ENCODE assay signal across 24 cellular contexts in the genomic region with DNA sequence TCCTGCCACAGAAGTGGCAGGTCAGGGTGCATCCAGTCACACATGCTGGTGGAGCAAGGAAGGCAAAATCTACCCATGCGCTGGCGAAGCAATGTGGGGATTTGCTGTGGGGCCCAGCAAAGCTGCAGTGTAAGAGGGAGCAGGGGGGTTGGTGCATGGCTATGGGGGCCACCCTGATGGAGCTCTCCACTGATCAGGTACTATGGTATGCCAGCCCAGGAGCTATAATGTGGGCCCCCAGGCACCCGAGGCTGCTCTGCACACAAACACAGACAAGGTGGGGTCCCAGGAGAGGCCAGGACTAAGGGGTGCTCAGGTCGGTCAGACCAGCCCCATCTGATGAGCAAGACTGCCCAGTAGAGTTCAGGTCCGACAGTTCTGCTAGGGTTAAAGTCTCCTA.
"Had no signal": no experiment of that assay in that cellular context is flagged by ENCODE, and none has a peak within 500 bp of the region (broad histone marks: within the 10 kb centered on the region; RNA-seq: fewer than 3 reads in every experiment).

No MANE protein-coding gene starts in this region.

- ATAC-seq: foreskin keratinocyte; gastroesophageal sphincter; left colon; natural killer cell; pancreas; stimulated activated effector memory CD8-positive, alpha-beta T cell treated with anti-CD3 and anti-CD28 coated beads, Interleukin-12 subunit alpha, Interleukin-12 subunit beta, amount 100 ng/mL, for 72 hours had no signal

- H3K4me1 ChIP-seq: foreskin keratinocyte, gastroesophageal sphincter, sigmoid colon, testis, vagina had no signal

- H3K4me3 ChIP-seq: dorsolateral prefrontal cortex, gastroesophageal sphincter, heart left ventricle, lung, pancreas, sigmoid colon, testis, tibial artery, vagina had no signal

- H3K27ac ChIP-seq: dorsolateral prefrontal cortex, foreskin keratinocyte, gastroesophageal sphincter, neutrophil, pancreas, sigmoid colon, testis, tibial artery, vagina had no signal

- H3K9me3 ChIP-seq: neutrophil, pancreas, testis had no signal

- H3K27me3 ChIP-seq: dorsolateral prefrontal cortex, foreskin keratinocyte, gastroesophageal sphincter, heart left ventricle, neutrophil, pancreas, sigmoid colon, testis, tibial artery, vagina had no signal

- DNase-seq: cerebellar nuclear complex; dorsolateral prefrontal cortex; effector CD4-positive, alpha-beta T cell; foreskin keratinocyte; hippocampal formation; immature natural killer cell; islet precursor cell; kidney glomerular epithelial cell; left colon; natural killer cell; sigmoid colon; stimulated activated CD4-positive, alpha-beta T cell treated with anti-CD3 and anti-CD28 coated beads, Interleukin-2, amount 100 ng/mL, for 24 hours; stimulated activated CD4-positive, alpha-beta T cell treated with anti-CD3 and anti-CD28 coated beads, Interleukin-4, amount 100 ng/mL, for 24 hours; stimulated activated naive CD8-positive, alpha-beta T cell treated with anti-CD3 and anti-CD28 coated beads, Interleukin-15, Interleukin-2, amounts not matched to agents 100 U/mL and 50 U/mL, for 24 hours; substantia nigra; testis; tibial artery had no signal

- H3K36me3 ChIP-seq: gastroesophageal sphincter, heart left ventricle, neutrophil, pancreas, sigmoid colon, tibial artery, vagina had no signal
